In the genomic region with DNA sequence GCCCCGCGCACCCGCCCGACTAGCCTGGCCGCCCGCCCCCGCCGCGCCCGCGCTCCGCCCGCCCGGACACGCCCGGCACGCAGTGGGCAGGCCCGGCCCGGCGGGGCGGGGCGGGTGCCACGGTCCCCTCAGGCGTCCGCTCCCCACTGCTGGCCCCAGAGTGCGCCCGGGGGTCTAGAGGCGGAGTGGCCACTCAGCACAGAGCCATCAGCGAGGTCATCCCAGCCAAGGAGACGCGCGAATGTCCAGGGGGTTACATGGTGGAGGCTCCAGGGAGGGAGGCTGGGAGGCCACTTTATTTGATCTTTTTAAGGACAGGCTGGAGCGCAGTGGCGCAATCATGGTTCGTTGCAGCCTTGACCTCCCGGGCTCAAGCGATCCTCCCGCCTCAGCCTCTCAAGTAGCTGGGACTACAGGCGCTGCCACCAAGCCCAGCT, we compare ENCODE assay signal across 1 cellular context.
A peak's percentile ranks its signal among the peaks of the same experiment; 100 is the strongest.
TF ChIP-seq lines count a peak whose summit lies in the region.

No MANE protein-coding gene starts in this region.

TF ChIP-seq in endothelial cell of umbilical vein, 7 proteins besides CTCF, POLR2A, EP300 and RAD21:
- peak; percentile 10 for TF ChIP-seq EZH2 (IDR thresholded peaks at IDR 0.05; ENCODE audit: borderline replicate concordance, low read depth, low read length, severe bottlenecking)
- TF ChIP-seq, protein P1, sequence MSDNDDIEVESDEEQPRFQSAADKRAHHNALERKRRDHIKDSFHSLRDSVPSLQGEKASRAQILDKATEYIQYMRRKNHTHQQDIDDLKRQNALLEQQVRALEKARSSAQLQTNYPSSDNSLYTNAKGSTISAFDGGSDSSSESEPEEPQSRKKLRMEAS (IDR thresholded peaks at IDR 0.05; ENCODE audit: insufficient read depth, insufficient read length), result no peak
